8 cellular contexts compared by ENCODE assay signal in genomic region chr22:27719535-27720227, GRCh38.
DNase-seq lines count a peak whose midpoint lies in the region; ATAC-seq and TF ChIP-seq lines count a peak whose summit lies in the region.

No MANE protein-coding gene starts in this region.

- H3K9me3 Mint-ChIP-seq in brain = peaks cover 0 to 19% (median 15%) of the 10 kb centered on the region in 5 experiments

- DNase-seq in AG08396 (ENCODE audit: low spot score) = peak; percentile 44
- peak; percentile 8 for DNase-seq in HT1080 (ENCODE audit: low read depth)
- DNase-seq in kidney tubule cell (ENCODE audit: low spot score) = peak; percentile 17
- DNase-seq in activated CD4-positive, alpha-beta T cell treated with anti-CD3 and anti-CD28 coated beads, Interleukin-2, amount 50 U/mL, for 4 hours = no peak
- no peak for DNase-seq in NCI-H146 treated with DMSO at 0.1 percent for 48 hours (lab: John Stamatoyannopoulos, UW; ENCODE audit: unreplicated experiment)

- H3K36me3 Mint-ChIP-seq in brain = peaks cover 4% of the 10 kb centered on the region

- ATAC-seq in HG03025 (IDR thresholded peaks at IDR 0.05; ENCODE audit: low FRiP score, unreplicated experiment) (no peak), GM18519 (IDR thresholded peaks at IDR 0.05; ENCODE audit: low FRiP score, unreplicated experiment) (no peak)

- H3K4me3 Mint-ChIP-seq in brain = no peak overlapping the region

- TF ChIP-seq CTCF in brain (conservative IDR thresholded peaks at IDR 0.05) = no peak

- H3K27me3 Mint-ChIP-seq in brain = peaks cover 7% of the 10 kb centered on the region

- peak overlapping the region in 4 of 5 experiments; percentile 69 to 93 (median 84) for H3K27ac Mint-ChIP-seq in brain

- peaks cover 44% of the 10 kb centered on the region for H3K4me1 Mint-ChIP-seq in brain

Comparison
In these comparisons a context has a peak if more than half of its experiments do, and no peak if none do; other contexts are left out.
1. DNase-seq: peak in AG08396 (single experiment), HT1080 (single experiment) and kidney tubule cell (single experiment); none in activated CD4-positive, alpha-beta T cell treated with anti-CD3 and anti-CD28 coated beads, Interleukin-2, amount 50 U/mL, for 4 hours (0 of 2) and NCI-H146 treated with DMSO at 0.1 percent for 48 hours (single experiment).